Comparison of ENCODE assay signal across 18 cellular contexts in genomic region chr13:74695021-74695800, GRCh38.
DNase-seq lines count a peak whose midpoint lies in the region; FAIRE-seq and TF ChIP-seq lines count a peak whose summit lies in the region.
"Had no signal": no experiment of that assay in that cellular context is flagged by ENCODE, and none has a peak within 500 bp of the region (broad histone marks: within the 10 kb centered on the region; RNA-seq: fewer than 3 reads in every experiment).

No MANE protein-coding gene starts in this region.

- no peak overlapping the region for H3K4me3 ChIP-seq in fibroblast of villous mesenchyme (ENCODE audit: low read depth, low read length)
- no peak overlapping the region for H3K4me3 ChIP-seq in osteoblast (ENCODE audit: insufficient read depth, low read length)

- H3K27ac ChIP-seq in osteoblast (ENCODE audit: low read depth, low read length), result no peak overlapping the region
- H3K27ac ChIP-seq: 22Rv1 had no signal

- DNase-seq in Ammon's horn (ENCODE audit: low spot score) (peak; percentile 11), astrocyte of the hippocampus (ENCODE audit: low read depth, low spot score) (peak; percentile 2), fibroblast of villous mesenchyme (ENCODE audit: low read depth) (peak; percentile 16), osteoblast (ENCODE audit: insufficient read length, low spot score, missing footprints) (peak; percentile 36), D721Med (ENCODE audit: insufficient read length, low spot score) (no peak), ureter (ENCODE audit: low spot score) (no peak), NCI-H2196 treated with DMSO at 0.1 percent for 48 hours (lab: John Stamatoyannopoulos, UW; ENCODE audit: unreplicated experiment) (no peak)
- DNase-seq in central memory CD4-positive, alpha-beta T cell, result no peak
- DNase-seq: AML-193, DMS 273 treated with DMSO at 0.1 percent for 48 hours, DND-41, H9, KG1, NCI-H1694 treated with DMSO at 0.1 percent for 48 hours, NCI-H510A, NCI-H774 had no signal

- no peaks in the 10 kb centered on the region for H3K9me3 ChIP-seq in osteoblast (ENCODE audit: low read depth, low read length)

- no peaks in the 10 kb centered on the region for H3K36me3 ChIP-seq in osteoblast (ENCODE audit: insufficient read depth, low read length)

- H3K27me3 ChIP-seq in osteoblast (ENCODE audit: insufficient read depth, low read length), result no peaks in the 10 kb centered on the region

- H2AFZ ChIP-seq in osteoblast (ENCODE audit: low read length), result peak overlapping the region; percentile 63

- no peak overlapping the region for H3K4me2 ChIP-seq in osteoblast (ENCODE audit: insufficient read depth, low read length)

- H4K20me1 ChIP-seq in osteoblast (ENCODE audit: insufficient read depth, low read length), result no peaks in the 10 kb centered on the region

- TF ChIP-seq CTCF in fibroblast of villous mesenchyme (IDR thresholded peaks at IDR 0.05; ENCODE audit: insufficient read depth, low read depth, low read length), result no peak
- no peak for TF ChIP-seq CTCF in osteoblast (IDR thresholded peaks at IDR 0.05; ENCODE audit: extremely low read depth, low read depth, low read length)
- TF ChIP-seq CTCF in D721Med (IDR thresholded peaks at IDR 0.05; ENCODE audit: insufficient read depth, missing control alignments), result no peak

- no peak for FAIRE-seq in D721Med (lab: Jason Lieb, UNC)
- FAIRE-seq: G401.6 had no signal

- H3K79me2 ChIP-seq in osteoblast (ENCODE audit: insufficient read depth, low read length), result no peaks in the 10 kb centered on the region

- H3K4me1 ChIP-seq in osteoblast (ENCODE audit: insufficient read depth, low read length), result peaks cover 9% of the 10 kb centered on the region

Comparison
In these comparisons a context has a peak if more than half of its experiments do, and no peak if none do; other contexts are left out.
1. DNase-seq: peak in Ammon's horn (single experiment), astrocyte of the hippocampus (single experiment), fibroblast of villous mesenchyme (single experiment) and osteoblast (single experiment); none in D721Med (single experiment), ureter (single experiment), central memory CD4-positive, alpha-beta T cell (single experiment) and NCI-H2196 treated with DMSO at 0.1 percent for 48 hours (single experiment).